ENCODE assay signal across 11 cellular contexts in genomic region chr4:146098397-146098796, GRCh38.
DNase-seq lines count a peak whose midpoint lies in the region; ATAC-seq, FAIRE-seq and TF ChIP-seq lines count a peak whose summit lies in the region.
"Had no signal": no experiment of that assay in that cellular context is flagged by ENCODE, and none has a peak within 500 bp of the region (broad histone marks: within the 10 kb centered on the region; RNA-seq: fewer than 3 reads in every experiment).

No MANE protein-coding gene starts in this region.

- no peaks in the 10 kb centered on the region for H3K27me3 ChIP-seq in psoas muscle (ENCODE audit: insufficient read depth in 3 of 3, low read length in 2 of 3)

- ATAC-seq in GM19438 (IDR thresholded peaks at IDR 0.05; ENCODE audit: low read depth, unreplicated experiment) (peak; percentile 61), HG02840 (IDR thresholded peaks at IDR 0.05; ENCODE audit: low FRiP score, unreplicated experiment) (peak; percentile 71), HG03460 (IDR thresholded peaks at IDR 0.05; ENCODE audit: unreplicated experiment) (peak; percentile 77), psoas muscle (no peak), left colon (no peak)

- no peak for TF ChIP-seq CTCF in psoas muscle (IDR thresholded peaks at IDR 0.05)

- H3K9me3 ChIP-seq in psoas muscle = no peaks in the 10 kb centered on the region

- no peak overlapping the region for H3K27ac ChIP-seq in psoas muscle

- H3K4me3 ChIP-seq in psoas muscle = no peak overlapping the region

- intact Hi-C loops in psoas muscle (cut with DNase I) = loop anchor here in 1 of 2 donors (5.0 kb wide), 1 partner anchor 819 kb away; no protein-coding TSS in a partner anchor
- intact Hi-C loops in left colon (cut with DNase I, micrococcal nuclease) = no loop called here

- DNase-seq in GM12892 (ENCODE audit: insufficient read length) = no peak
- DNase-seq in midbrain (lab: John Stamatoyannopoulos, UW) = no peak
- no peak for DNase-seq in activated CD4-positive, CD25-positive, alpha-beta regulatory T cell (lab: John Stamatoyannopoulos, UW)
- DNase-seq in psoas muscle = no peak
- DNase-seq in left colon = no peak
- DNase-seq: IMR-90, NCI-H1694 had no signal

- H3K36me3 ChIP-seq in psoas muscle (ENCODE audit: insufficient read depth in 1 of 2, low read depth in 1 of 2) = no peaks in the 10 kb centered on the region

- TF ChIP-seq POLR2A in GM12892 (IDR thresholded peaks at IDR 0.05; ENCODE audit: low read depth, low read length) = no peak

- H3K4me1 ChIP-seq in psoas muscle = no peaks in the 10 kb centered on the region

- peak; percentile 98 for FAIRE-seq in GM12892 (lab: Jason Lieb, UNC)
- FAIRE-seq: endothelial cell of umbilical vein had no signal

- WGBS in psoas muscle, 3 donors = 91 to 96% (median 96%) methylated on average over 1 of the region's 1 CpG

Comparison
In these comparisons a context has a peak if more than half of its experiments do, and no peak if none do; other contexts are left out.
1. ATAC-seq: peak in GM19438 (single experiment), HG02840 (single experiment) and HG03460 (single experiment); none in psoas muscle (0 of 4) and left colon (single experiment).